7 cellular contexts compared by ENCODE assay signal in the genomic region with DNA sequence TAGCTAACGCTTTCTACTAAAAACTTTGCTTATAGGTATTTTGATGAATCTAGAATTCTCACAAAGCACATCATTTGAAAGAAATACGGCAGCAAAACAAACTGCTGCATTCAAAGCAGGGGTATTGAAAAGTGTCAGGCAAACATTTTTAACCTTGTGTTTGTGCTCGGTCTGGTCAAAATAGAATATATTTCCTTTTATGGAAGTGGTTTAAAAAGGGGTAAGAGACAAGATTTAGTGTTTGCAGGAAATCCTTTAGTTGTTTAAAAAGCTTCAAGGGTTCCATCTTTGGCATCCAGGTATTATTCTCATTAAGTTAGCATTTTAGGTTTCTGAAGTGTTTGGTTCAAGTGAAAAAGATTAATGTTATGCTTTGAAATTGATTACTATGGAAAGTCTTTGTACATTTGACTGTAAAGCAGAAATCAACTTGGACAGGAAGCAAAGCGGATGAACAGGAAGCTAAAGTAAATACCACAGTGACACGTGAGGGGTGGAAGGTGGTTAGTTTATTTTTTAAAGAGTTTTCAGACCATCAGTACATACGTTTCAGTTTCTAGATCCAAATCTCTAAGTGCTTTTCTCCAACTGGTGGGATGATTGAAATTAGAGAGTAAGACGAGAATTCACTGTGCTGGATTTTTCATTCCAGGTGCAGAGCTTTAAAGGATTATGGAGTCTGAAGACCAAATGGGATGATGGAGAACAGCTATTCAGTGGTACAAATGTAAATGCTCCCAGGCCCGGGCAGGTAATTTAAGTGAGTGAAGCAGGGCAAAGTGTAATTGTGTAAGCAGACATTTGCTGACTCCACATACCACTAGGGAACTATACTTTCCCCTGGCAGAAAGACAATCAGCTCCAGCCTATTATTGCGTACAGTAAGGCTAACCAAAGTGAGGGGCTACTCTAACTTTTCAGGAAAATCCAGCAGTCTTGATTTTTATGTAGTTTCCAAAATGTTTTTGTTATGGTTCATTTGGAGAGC.
DNase-seq lines count a peak whose midpoint lies in the region; ATAC-seq and TF ChIP-seq lines count a peak whose summit lies in the region.

No MANE protein-coding gene starts in this region.

- 0 out of 2 replicates have a peak overlapping the region, but pooled peaks have one; percentile 73 for H2AFZ ChIP-seq in GM23338

- no peaks in the 10 kb centered on the region for H3K79me2 ChIP-seq in GM23338 (replicated peaks; ENCODE audit: insufficient read depth)

- ATAC-seq in GM18867 (IDR thresholded peaks at IDR 0.05; ENCODE audit: unreplicated experiment) = peak; percentile 93
- no peak for ATAC-seq in GM23338

- no peak overlapping the region for H3K27ac ChIP-seq in GM23338 (ENCODE audit: low read depth)

- H3K4me3 ChIP-seq in GM23338 (no peak overlapping the region), NB4 (ENCODE audit: low read depth, low read length) (no peak overlapping the region)

- no peaks in the 10 kb centered on the region for H3K27me3 ChIP-seq in GM23338 (ENCODE audit: insufficient read depth)

- no peaks in the 10 kb centered on the region for H3K9me2 ChIP-seq in GM23338 (ENCODE audit: insufficient read depth)

- no peaks in the 10 kb centered on the region for H3K9me3 Mint-ChIP-seq in GM23338

- H3K4me1 Mint-ChIP-seq in GM23338 = peaks cover 39% of the 10 kb centered on the region

- H3K4me1 ChIP-seq in GM23338 (ENCODE audit: insufficient read depth) = peaks cover 16% of the 10 kb centered on the region

- H3K4me2 ChIP-seq in GM23338 = 0 out of 2 replicates have a peak overlapping the region, but pooled peaks have one; percentile 41

- no peak overlapping the region; the same call in 1 of the 2 replicates for H3K27ac Mint-ChIP-seq in GM23338

- no peaks in the 10 kb centered on the region for H3K36me3 ChIP-seq in GM23338 (ENCODE audit: insufficient read depth)

- TF ChIP-seq POLR2A in NB4 (IDR thresholded peaks at IDR 0.05; ENCODE audit: extremely low read depth, insufficient read length) = no peak

- no peak overlapping the region for H3K4me3 Mint-ChIP-seq in GM23338

- TF ChIP-seq CTCF in GM23338 (conservative IDR thresholded peaks at IDR 0.05; ENCODE audit: low read depth in 2 of 2) = no peak
- TF ChIP-seq CTCF in NB4 (IDR thresholded peaks at IDR 0.05; ENCODE audit: low read depth, low read length) = no peak

- no peaks in the 10 kb centered on the region for H3K36me3 Mint-ChIP-seq in GM23338 (ENCODE audit: low read depth)

- DNase-seq in GM23338 (ENCODE audit: low spot score) (no peak), NB4 (ENCODE audit: low read depth) (peak; percentile 39), lung microvascular endothelial cell (ENCODE audit: low read depth in 2 of 2) (peak; percentile 47 to 78), glomerular visceral epithelial cell (ENCODE audit: extremely low spot score) (no peak), NCI-H524 treated with DMSO at 0.1 percent for 48 hours (lab: John Stamatoyannopoulos, UW) (no peak), HK-2 (ENCODE audit: unreplicated experiment) (no peak)

- H3K27me3 Mint-ChIP-seq in GM23338 (ENCODE audit: insufficient read depth, low read depth, poor library complexity) = peaks cover 2% of the 10 kb centered on the region

- H4K20me1 ChIP-seq in GM23338 (replicated peaks; ENCODE audit: insufficient read depth) = no peaks in the 10 kb centered on the region

- no peaks in the 10 kb centered on the region for H3F3A ChIP-seq in GM23338 (replicated peaks; ENCODE audit: low read depth)

TF ChIP-seq in GM23338, 12 proteins besides CTCF, POLR2A, EP300 and RAD21:
- TF ChIP-seq NANOG (IDR thresholded peaks at IDR 0.05; ENCODE audit: borderline replicate concordance) = no peak
- no peak for TF ChIP-seq POLR2AphosphoS5 (IDR thresholded peaks at IDR 0.05; ENCODE audit: low read depth)
- no peak for TF ChIP-seq ZNF462 (CRISPR knock-in tag; IDR thresholded peaks at IDR 0.05)

Comparison
In these comparisons a context has a peak if more than half of its experiments do, and no peak if none do; other contexts are left out.
1. DNase-seq: peak in NB4 (single experiment) and lung microvascular endothelial cell (2 of 2); none in GM23338 (single experiment), glomerular visceral epithelial cell (single experiment), NCI-H524 treated with DMSO at 0.1 percent for 48 hours (single experiment) and HK-2 (single experiment).